In the genomic region with DNA sequence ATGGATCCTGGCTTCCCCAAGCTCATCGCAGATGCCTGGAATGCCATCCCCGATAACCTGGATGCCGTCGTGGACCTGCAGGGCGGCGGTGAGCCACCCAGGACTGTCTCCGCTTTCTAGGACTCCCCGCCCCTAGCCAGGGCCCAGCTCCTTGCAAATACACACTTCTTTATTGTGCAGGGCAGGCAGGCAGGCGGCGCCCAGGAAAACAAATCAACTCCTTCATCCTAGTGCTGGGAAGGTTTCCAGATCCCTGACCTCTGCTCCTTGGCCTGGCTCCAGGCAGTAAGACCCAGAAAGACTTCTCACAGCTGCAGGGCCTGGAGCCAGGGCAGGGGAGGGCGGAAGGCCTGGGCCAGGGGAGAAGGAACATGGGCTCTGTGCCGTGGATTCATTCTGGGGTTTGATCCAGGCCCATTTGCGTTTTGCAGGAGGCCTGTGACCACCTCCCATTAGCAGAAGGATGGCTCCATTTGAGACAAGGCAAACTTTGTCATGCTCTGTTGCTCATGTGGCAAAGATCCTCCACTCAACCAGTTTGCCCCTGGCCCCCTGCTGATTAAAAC, we compare ENCODE assay signal across 10 cellular contexts. TPM values are rescaled to one million over a fixed set of nuclear protein-coding genes. Genes with fewer than 3 reads are reported as not detected.
DNase-seq lines count a peak whose midpoint lies in the region; ATAC-seq and TF ChIP-seq lines count a peak whose summit lies in the region.
"Had no signal": no experiment of that assay in that cellular context is flagged by ENCODE, and none has a peak within 500 bp of the region (broad histone marks: within the 10 kb centered on the region; RNA-seq: fewer than 3 reads in every experiment).

No MANE protein-coding gene starts in this region.

- TF ChIP-seq CTCF in epithelial cell of proximal tubule (conservative IDR thresholded peaks at IDR 0.05; ENCODE audit: low read depth, low read length) (peak; percentile 6), nephron (IDR thresholded peaks at IDR 0.05; ENCODE audit: unreplicated experiment in 3 of 3) (peak in 1 of 3 experiments; percentile 20)

- H3K36me3 Mint-ChIP-seq in nephron (ENCODE audit: low read depth): peaks cover 49% of the 10 kb centered on the region
- H3K36me3 Mint-ChIP-seq: activated naive CD8-positive, alpha-beta T cell treated with anti-CD3 and anti-CD28 coated beads, Interleukin-2, amount 10 ng/mL, durations not matched to agents 7 days and 5 days had no signal

- H3K4me1 Mint-ChIP-seq in nephron: peaks cover 46% of the 10 kb centered on the region

- no peak for ATAC-seq in HG02678 (IDR thresholded peaks at IDR 0.05; ENCODE audit: unreplicated experiment)
- no peak for ATAC-seq in HG03159 (IDR thresholded peaks at IDR 0.05; ENCODE audit: unreplicated experiment)
- no peak for ATAC-seq in HG02759 (IDR thresholded peaks at IDR 0.05; ENCODE audit: unreplicated experiment)
- no peak for ATAC-seq in GM18873 (IDR thresholded peaks at IDR 0.05; ENCODE audit: low FRiP score, unreplicated experiment)

- peak overlapping the region in 1 of 3 experiments; percentile 35 for H3K4me3 Mint-ChIP-seq in nephron
- H3K4me3 Mint-ChIP-seq: activated naive CD8-positive, alpha-beta T cell treated with anti-CD3 and anti-CD28 coated beads, Interleukin-2, amount 10 ng/mL, durations not matched to agents 7 days and 5 days; stimulated activated naive CD8-positive, alpha-beta T cell treated with anti-CD3 and anti-CD28 coated beads, Interleukin-15, Interleukin-2, amounts not matched to agents 100 ng/mL and 50 ng/mL, for 24 hours had no signal

- H3K9me3 Mint-ChIP-seq in nephron: no peaks in the 10 kb centered on the region
- H3K9me3 Mint-ChIP-seq: activated naive CD8-positive, alpha-beta T cell treated with anti-CD3 and anti-CD28 coated beads, Interleukin-2, amount 10 ng/mL, durations not matched to agents 7 days and 5 days; stimulated activated naive CD8-positive, alpha-beta T cell treated with anti-CD3 and anti-CD28 coated beads, Interleukin-15, Interleukin-2, amounts not matched to agents 100 ng/mL and 50 ng/mL, for 24 hours had no signal

- DNase-seq in DMS 273 treated with DMSO at 0.1 percent for 48 hours (lab: John Stamatoyannopoulos, UW) (peak; percentile 78), NCI-H82 (lab: John Stamatoyannopoulos, UW) (peak; percentile 24), epithelial cell of proximal tubule (ENCODE audit: low read depth) (peak; percentile 57)
- DNase-seq: activated naive CD8-positive, alpha-beta T cell treated with anti-CD3 and anti-CD28 coated beads, Interleukin-2, amount 10 ng/mL, durations not matched to agents 7 days and 5 days had no signal

- H3K27me3 Mint-ChIP-seq in nephron (ENCODE audit: low read depth): no peaks in the 10 kb centered on the region

- peak overlapping the region; percentile 73 to 88 (median 86) for H3K27ac Mint-ChIP-seq in nephron
- H3K27ac Mint-ChIP-seq: activated naive CD8-positive, alpha-beta T cell treated with anti-CD3 and anti-CD28 coated beads, Interleukin-2, amount 10 ng/mL, durations not matched to agents 7 days and 5 days; stimulated activated naive CD8-positive, alpha-beta T cell treated with anti-CD3 and anti-CD28 coated beads, Interleukin-15, Interleukin-2, amounts not matched to agents 100 ng/mL and 50 ng/mL, for 24 hours had no signal

- no peak overlapping the region for H3K4me3 ChIP-seq in epithelial cell of proximal tubule (ENCODE audit: low read depth, low read length)

RNA-seq across cellular contexts. Expression of a gene that starts 6.0 kb away (rescaled TPM):
- total RNA-seq in epithelial cell of proximal tubule: 3.7 and 7.5 TPM in 2 replicates

RNA-seq across cellular contexts. Expression of a gene that starts 23.9 kb away (rescaled TPM):
- total RNA-seq in epithelial cell of proximal tubule: 5.6 and 19.2 TPM in 2 replicates

Comparison
In these comparisons a context has a peak if more than half of its experiments do, and no peak if none do; other contexts are left out.
1. DNase-seq: peak in every context shown above with its lines; median percentile 78 in DMS 273 treated with DMSO at 0.1 percent for 48 hours; 57 in epithelial cell of proximal tubule; 24 in NCI-H82.